22 cellular contexts compared by ENCODE assay signal in genomic region chr10:133202778-133203651, GRCh38. TPM values are rescaled to one million over a fixed set of nuclear protein-coding genes. Genes with fewer than 3 reads are reported as not detected.
DNase-seq lines count a peak whose midpoint lies in the region; ATAC-seq, FAIRE-seq and TF ChIP-seq lines count a peak whose summit lies in the region.
"Had no signal": no experiment of that assay in that cellular context is flagged by ENCODE, and none has a peak within 500 bp of the region (broad histone marks: within the 10 kb centered on the region; RNA-seq: fewer than 3 reads in every experiment).

No MANE protein-coding gene starts in this region.

- H3K36me3 Mint-ChIP-seq in WTC11 (no peaks in the 10 kb centered on the region), nephron progenitor cell (ENCODE audit: low read depth) (no peaks in the 10 kb centered on the region), Calu3 (ENCODE audit: insufficient read depth, unreplicated experiment) (peaks cover 5% of the 10 kb centered on the region)
- H3K36me3 Mint-ChIP-seq: CD4-positive, CD25-positive, alpha-beta regulatory T cell; CD8-positive, alpha-beta memory T cell had no signal

- H3K4me1 ChIP-seq in HepG2 (ENCODE audit: insufficient read depth, low read length) (no peaks in the 10 kb centered on the region), right lobe of liver (no peaks in the 10 kb centered on the region)
- H3K4me1 ChIP-seq: BE2C had no signal

- H3K4me3 Mint-ChIP-seq in WTC11 (no peak overlapping the region), nephron progenitor cell (no peak overlapping the region), Calu3 (ENCODE audit: low read depth, unreplicated experiment) (no peak overlapping the region)
- H3K4me3 Mint-ChIP-seq: CD4-positive, CD25-positive, alpha-beta regulatory T cell; CD8-positive, alpha-beta memory T cell had no signal

- no peak overlapping the region for H2AFZ ChIP-seq in HepG2 (ENCODE audit: low read length)

- intact Hi-C loops in HepG2 (cut with micrococcal nuclease; ENCODE audit: unreplicated experiment) = no loop called here
- intact Hi-C loops in right lobe of liver (cut with DNase I) = no loop called here
- intact Hi-C loops in Calu3 (cut with micrococcal nuclease; ENCODE audit: unreplicated experiment) = no loop called here

- TF ChIP-seq EP300 in HepG2 (IDR thresholded peaks at IDR 0.05; ENCODE audit: low read depth in 2 of 2, low read length in 2 of 2) (no peak), HepG2 (CRISPR knock-in tag; IDR thresholded peaks at IDR 0.05; ENCODE audit: borderline replicate concordance) (no peak)

- no peak for ATAC-seq in HepG2
- no peak for ATAC-seq in right lobe of liver
- ATAC-seq in WTC11 = no peak
- ATAC-seq in HG03095 (IDR thresholded peaks at IDR 0.05; ENCODE audit: unreplicated experiment) = no peak
- ATAC-seq: HCT116 had no signal

- WGBS in HepG2 (ENCODE audit: low lambda C conversion rate) = 15% methylated on average over 4 of the region's 62 CpGs
- WGBS in right lobe of liver (ENCODE audit: insufficient coverage, low coverage, low lambda C conversion rate, missing lambda C conversion rate) = 47% methylated on average over 6 of the region's 62 CpGs

- H4K20me1 ChIP-seq in HepG2 (ENCODE audit: insufficient read depth, low read length) = no peaks in the 10 kb centered on the region

- TF ChIP-seq POLR2A in HepG2 (IDR thresholded peaks at IDR 0.05; ENCODE audit: insufficient read depth in 1 of 2, low read depth in 2 of 2, low read length in 2 of 2) (no peak), right lobe of liver (IDR thresholded peaks at IDR 0.05) (no peak)

- H3K27ac Mint-ChIP-seq in WTC11 (no peak overlapping the region), nephron progenitor cell (peak overlapping the region; percentile 75), Calu3 (ENCODE audit: unreplicated experiment) (no peak overlapping the region)
- H3K27ac Mint-ChIP-seq: CD4-positive, CD25-positive, alpha-beta regulatory T cell; CD8-positive, alpha-beta memory T cell had no signal

- no peaks in the 10 kb centered on the region for H3K79me2 ChIP-seq in HepG2 (ENCODE audit: insufficient read depth, low read length)

- H3K27ac ChIP-seq in HepG2 (ENCODE audit: extremely low read length, insufficient read depth, low read length) (no peak overlapping the region), right lobe of liver (no peak overlapping the region)

- DNase-seq in HepG2 (ENCODE audit: low spot score) (no peak), right lobe of liver (no peak), WTC11 (ENCODE audit: low spot score) (no peak), nephron progenitor cell (no peak), Calu3 (no peak)
- DNase-seq: BE2C; C1 segment of cervical spinal cord; CD4-positive, CD25-positive, alpha-beta regulatory T cell; CD8-positive, alpha-beta memory T cell; COR-L47; DMS79; GF-D8; GOT3; H7; IMR-90; KBM-7 had no signal

- H3K4me1 Mint-ChIP-seq in WTC11 (no peaks in the 10 kb centered on the region), nephron progenitor cell (peaks cover 26% of the 10 kb centered on the region), Calu3 (ENCODE audit: low read depth, unreplicated experiment) (no peaks in the 10 kb centered on the region)
- H3K4me1 Mint-ChIP-seq: CD4-positive, CD25-positive, alpha-beta regulatory T cell; CD8-positive, alpha-beta memory T cell had no signal

- no peaks in the 10 kb centered on the region for H3K9me3 ChIP-seq in HepG2 (ENCODE audit: low read length)
- no peaks in the 10 kb centered on the region for H3K9me3 ChIP-seq in right lobe of liver
- H3K9me3 ChIP-seq: BE2C had no signal

- BruUV-seq in HepG2 (replicated peaks; lab: Mats Ljungman, UMichigan) = no TSS peak
- BruUV-seq in Calu3 (replicated peaks; lab: Mats Ljungman, UMichigan) = no TSS peak

- in situ Hi-C loops in HepG2 (cut with HindIII; ENCODE audit: extremely low pct_ligation_motif_present, low pct_unique_long_range_greater_than_20kb) = no loop called here

- H3K4me2 ChIP-seq in HepG2 (ENCODE audit: low read depth, low read length) = no peak overlapping the region

- H3K9me3 Mint-ChIP-seq in WTC11 (no peaks in the 10 kb centered on the region), nephron progenitor cell (no peaks in the 10 kb centered on the region), Calu3 (ENCODE audit: low read depth, unreplicated experiment) (no peaks in the 10 kb centered on the region)
- H3K9me3 Mint-ChIP-seq: CD4-positive, CD25-positive, alpha-beta regulatory T cell; CD8-positive, alpha-beta memory T cell had no signal

- H3K4me3 ChIP-seq in HepG2 (replicated peaks in 1 of 3; ENCODE audit: insufficient read depth in 1 of 3, low read depth in 2 of 3, low read length in 3 of 3) (no peak overlapping the region), right lobe of liver (no peak overlapping the region)

- POLR2A ChIA-PET in HepG2 (lab: Yijun Ruan, JAX) = no interaction called here
- POLR2A ChIA-PET in WTC11 (lab: Charles Lee) = no interaction called here

- H3K36me3 ChIP-seq in HepG2 (replicated peaks in 1 of 2; ENCODE audit: control insufficient read depth in 1 of 2, insufficient read depth in 2 of 2, low read length in 2 of 2) (no peaks in the 10 kb centered on the region), right lobe of liver (no peaks in the 10 kb centered on the region)
- H3K36me3 ChIP-seq: BE2C had no signal

- FAIRE-seq in HepG2 (lab: Jason Lieb, UNC) = no peak
- FAIRE-seq: D721Med had no signal

- H3K9ac ChIP-seq in HepG2 (ENCODE audit: insufficient read depth, low read depth, low read length) = no peak overlapping the region

- TF ChIP-seq CTCF in HepG2 (CRISPR knock-in tag; IDR thresholded peaks at IDR 0.05) = no peak
- TF ChIP-seq CTCF in right lobe of liver (IDR thresholded peaks at IDR 0.05) = no peak
- no peak for TF ChIP-seq CTCF in WTC11 (IDR thresholded peaks at IDR 0.05)
- no peak for TF ChIP-seq CTCF in nephron progenitor cell (IDR thresholded peaks at IDR 0.05)
- no peak for TF ChIP-seq CTCF in Calu3 (IDR thresholded peaks at IDR 0.05; ENCODE audit: unreplicated experiment)

- H3K27me3 ChIP-seq in HepG2 (ENCODE audit: control insufficient read depth in 1 of 2, insufficient read depth in 2 of 2, low read length in 2 of 2) = peaks cover 32 to 84% of the 10 kb centered on the region in 2 experiments; a peak in 4 of 5 replicates
- no peaks in the 10 kb centered on the region for H3K27me3 ChIP-seq in right lobe of liver

- no peaks in the 10 kb centered on the region for H3K27me3 Mint-ChIP-seq in WTC11 (ENCODE audit: low read depth)
- peaks cover 2% of the 10 kb centered on the region for H3K27me3 Mint-ChIP-seq in nephron progenitor cell (ENCODE audit: low read depth, poor library complexity)
- no peaks in the 10 kb centered on the region for H3K27me3 Mint-ChIP-seq in Calu3 (ENCODE audit: unreplicated experiment)
- H3K27me3 Mint-ChIP-seq: CD4-positive, CD25-positive, alpha-beta regulatory T cell; CD8-positive, alpha-beta memory T cell had no signal

- CTCF ChIA-PET in HepG2 (lab: Yijun Ruan, JAX; ENCODE audit: low intra/inter-chr PET ratio, low total read pairs) = no interaction called here
- CTCF ChIA-PET in WTC11 (lab: Charles Lee) = interaction anchor here (1.0 to 1.2 kb wide), 2 partner anchors 24 to 60 kb away, joined by 3 to 4 read pairs; no protein-coding TSS in a partner anchor
- CTCF ChIA-PET in Calu3 (lab: Charles Lee) = no interaction called here

- TF ChIP-seq RAD21 in HepG2 (CRISPR knock-in tag; IDR thresholded peaks at IDR 0.05) = no peak

RNA-seq across cellular contexts. Expression of gene UTF1, which starts 27.0 kb away (rescaled TPM):
- total RNA-seq in HepG2 (2016; rRNA removed; fragmentation: Illumina TruSeq; extraction: Trizol) (not detected in 2 replicates), right lobe of liver (not detected), WTC11 (2021) (140 to 196 TPM (median 143 TPM) in 3 replicates), Calu3 (2022) (not detected in 2 replicates)
- not detected in 2 replicates for total RNA-seq in HepG2 (2016; cell fraction: cytosol; rRNA removed; fragmentation: Illumina TruSeq; extraction: Trizol; ENCODE audit: low read depth)
- not detected in 2 replicates for total RNA-seq in HepG2 (2016; cell fraction: insoluble cytoplasmic fraction; rRNA removed; fragmentation: Illumina TruSeq; extraction: Trizol)
- not detected in 2 replicates for total RNA-seq in HepG2 (2016; cell fraction: membrane; rRNA removed; fragmentation: Illumina TruSeq; extraction: Trizol)
- total RNA-seq in HepG2 (2016; cell fraction: nucleus; rRNA removed; fragmentation: Illumina TruSeq; extraction: Trizol) = not detected in 2 replicates
- polyA plus RNA-seq in HepG2 (2011; rRNA removed) = not detected in 2 replicates
- not detected in 2 replicates for polyA plus RNA-seq in HepG2 (2011; cell fraction: cytosol; rRNA removed)
- polyA plus RNA-seq in HepG2 (2011; cell fraction: nucleus; rRNA removed) = not detected in 2 replicates
- polyA plus RNA-seq in HepG2 (2012) = not detected in 2 replicates
- not detected in 2 replicates for polyA plus RNA-seq in HepG2 (2016; cell fraction: cytosol; fragmentation: Illumina TruSeq; extraction: Trizol; ENCODE audit: low read depth)
- not detected in 2 replicates for polyA plus RNA-seq in HepG2 (2016; cell fraction: insoluble cytoplasmic fraction; fragmentation: Illumina TruSeq; extraction: Trizol; ENCODE audit: low read depth)
- not detected in 2 replicates for polyA plus RNA-seq in HepG2 (2016; cell fraction: membrane; fragmentation: Illumina TruSeq; extraction: Trizol; ENCODE audit: low read depth)
- polyA plus RNA-seq in HepG2 (2016; cell fraction: nucleus; fragmentation: Illumina TruSeq; extraction: Trizol; ENCODE audit: insufficient read depth, low read depth) = not detected in 2 replicates
- polyA minus RNA-seq in HepG2 (2011; rRNA and poly(A)+ RNA removed; ENCODE audit: low replicate concordance) = not detected in 2 replicates
- polyA minus RNA-seq in HepG2 (2011; cell fraction: cytosol; rRNA and poly(A)+ RNA removed) = not detected in 2 replicates
- polyA minus RNA-seq in HepG2 (2011; cell fraction: nucleus; rRNA and poly(A)+ RNA removed) = not detected in 2 replicates
- total RNA-seq: A172; CD4-positive, CD25-positive, alpha-beta regulatory T cell; CD8-positive, alpha-beta memory T cell; Daoy; HT-29; IMR-90 had no signal
- polyA plus RNA-seq: CD4-positive, CD25-positive, alpha-beta regulatory T cell; CD8-positive, alpha-beta memory T cell; IMR-90 had no signal

RNA-seq across cellular contexts. Expression of gene VENTX, which starts 34.6 kb away (rescaled TPM):
- total RNA-seq in HepG2 (2016; rRNA removed; fragmentation: Illumina TruSeq; extraction: Trizol) (not detected in 2 replicates), right lobe of liver (under 1 TPM; 0.09 to 0.38 (median 0.19) TPM), WTC11 (2021) (21.5 to 28.0 TPM (median 22.5 TPM) in 3 replicates), Calu3 (2022) (not detected in 2 replicates)
- not detected in 2 replicates for total RNA-seq in HepG2 (2016; cell fraction: cytosol; rRNA removed; fragmentation: Illumina TruSeq; extraction: Trizol; ENCODE audit: low read depth)
- total RNA-seq in HepG2 (2016; cell fraction: insoluble cytoplasmic fraction; rRNA removed; fragmentation: Illumina TruSeq; extraction: Trizol) = not detected in 2 replicates
- total RNA-seq in HepG2 (2016; cell fraction: membrane; rRNA removed; fragmentation: Illumina TruSeq; extraction: Trizol) = not detected in 2 replicates
- total RNA-seq in HepG2 (2016; cell fraction: nucleus; rRNA removed; fragmentation: Illumina TruSeq; extraction: Trizol) = not detected in 2 replicates
- not detected in 2 replicates for polyA plus RNA-seq in HepG2 (2011; rRNA removed)
- not detected in 2 replicates for polyA plus RNA-seq in HepG2 (2011; cell fraction: cytosol; rRNA removed)
- polyA plus RNA-seq in HepG2 (2011; cell fraction: nucleus; rRNA removed) = not detected in 2 replicates
- polyA plus RNA-seq in HepG2 (2012) = not detected in 2 replicates
- not detected in 2 replicates for polyA plus RNA-seq in HepG2 (2016; cell fraction: cytosol; fragmentation: Illumina TruSeq; extraction: Trizol; ENCODE audit: low read depth)
- not detected in 2 replicates for polyA plus RNA-seq in HepG2 (2016; cell fraction: insoluble cytoplasmic fraction; fragmentation: Illumina TruSeq; extraction: Trizol; ENCODE audit: low read depth)
- polyA plus RNA-seq in HepG2 (2016; cell fraction: membrane; fragmentation: Illumina TruSeq; extraction: Trizol; ENCODE audit: low read depth) = not detected in 2 replicates
- not detected in 2 replicates for polyA plus RNA-seq in HepG2 (2016; cell fraction: nucleus; fragmentation: Illumina TruSeq; extraction: Trizol; ENCODE audit: insufficient read depth, low read depth)
- polyA minus RNA-seq in HepG2 (2011; rRNA and poly(A)+ RNA removed; ENCODE audit: low replicate concordance) = not detected in 2 replicates
- polyA minus RNA-seq in HepG2 (2011; cell fraction: cytosol; rRNA and poly(A)+ RNA removed) = not detected in 2 replicates
- polyA minus RNA-seq in HepG2 (2011; cell fraction: nucleus; rRNA and poly(A)+ RNA removed) = not detected in 2 replicates
- total RNA-seq: A172; CD4-positive, CD25-positive, alpha-beta regulatory T cell; CD8-positive, alpha-beta memory T cell; Daoy; HT-29; IMR-90 had no signal
- polyA plus RNA-seq: CD4-positive, CD25-positive, alpha-beta regulatory T cell; CD8-positive, alpha-beta memory T cell; IMR-90 had no signal

RNA-seq across cellular contexts. Expression of gene KNDC1, which starts 43.0 kb away (rescaled TPM):
- total RNA-seq in HepG2 (2016; rRNA removed; fragmentation: Illumina TruSeq; extraction: Trizol) = 0.44 TPM in 1 of 2 replicates, not detected in the other
- total RNA-seq in HepG2 (2016; cell fraction: cytosol; rRNA removed; fragmentation: Illumina TruSeq; extraction: Trizol; ENCODE audit: low read depth) = not detected in 2 replicates
- not detected in 2 replicates for total RNA-seq in HepG2 (2016; cell fraction: insoluble cytoplasmic fraction; rRNA removed; fragmentation: Illumina TruSeq; extraction: Trizol)
- 0.38 TPM in 1 of 2 replicates, not detected in the other for total RNA-seq in HepG2 (2016; cell fraction: membrane; rRNA removed; fragmentation: Illumina TruSeq; extraction: Trizol)
- not detected in 2 replicates for total RNA-seq in HepG2 (2016; cell fraction: nucleus; rRNA removed; fragmentation: Illumina TruSeq; extraction: Trizol)
- polyA plus RNA-seq in HepG2 (2011; rRNA removed) = 0.56 and 0.69 TPM in 2 replicates
- 0.09 and 0.66 TPM in 2 replicates for polyA plus RNA-seq in HepG2 (2011; cell fraction: cytosol; rRNA removed)
- 1.3 and 3.3 TPM in 2 replicates for polyA plus RNA-seq in HepG2 (2011; cell fraction: nucleus; rRNA removed)
- 0.17 TPM in 1 of 2 replicates, not detected in the other for polyA plus RNA-seq in HepG2 (2012)
- 0.03 and 0.17 TPM in 2 replicates for polyA plus RNA-seq in HepG2 (2016; cell fraction: cytosol; fragmentation: Illumina TruSeq; extraction: Trizol; ENCODE audit: low read depth)
- polyA plus RNA-seq in HepG2 (2016; cell fraction: insoluble cytoplasmic fraction; fragmentation: Illumina TruSeq; extraction: Trizol; ENCODE audit: low read depth) = not detected in 2 replicates
- polyA plus RNA-seq in HepG2 (2016; cell fraction: membrane; fragmentation: Illumina TruSeq; extraction: Trizol; ENCODE audit: low read depth) = 0.03 TPM in 1 of 2 replicates, not detected in the other
- not detected in 2 replicates for polyA plus RNA-seq in HepG2 (2016; cell fraction: nucleus; fragmentation: Illumina TruSeq; extraction: Trizol; ENCODE audit: insufficient read depth, low read depth)
- 0.09 and 4.0 TPM in 2 replicates for polyA minus RNA-seq in HepG2 (2011; rRNA and poly(A)+ RNA removed; ENCODE audit: low replicate concordance)
- polyA minus RNA-seq in HepG2 (2011; cell fraction: cytosol; rRNA and poly(A)+ RNA removed) = 0.53 and 1.8 TPM in 2 replicates
- 0.12 and 2.4 TPM in 2 replicates for polyA minus RNA-seq in HepG2 (2011; cell fraction: nucleus; rRNA and poly(A)+ RNA removed)
- 10 to 100 TPM in 2 of 6 experiments, 1 to 10 TPM in 3, under 1 TPM in 1; 0.54 to 11.6 (median 8.2) TPM for total RNA-seq in right lobe of liver
- 25.7 to 26.8 TPM (median 26.6 TPM) in 3 replicates for total RNA-seq in WTC11 (2021)
- total RNA-seq in Calu3 (2022) = 1.2 and 1.7 TPM in 2 replicates
- total RNA-seq: CD8-positive, alpha-beta memory T cell; Daoy had no signal
- polyA plus RNA-seq: CD4-positive, CD25-positive, alpha-beta regulatory T cell had no signal

Comparison
In these comparisons a context has a peak if more than half of its experiments do, and no peak if none do; other contexts are left out.
1. RNA of gene UTF1, which starts 27.0 kb away (total RNA-seq): 140 to 196 TPM in WTC11; not detected in HepG2, not detected in right lobe of liver and not detected in Calu3; every median in the first group is over 100 times any median in the second.
2. RNA of gene VENTX, which starts 34.6 kb away (total RNA-seq): 21.5 to 28.0 TPM in WTC11; 0.09 to 0.38 TPM in right lobe of liver, not detected in HepG2 and not detected in Calu3; every median in the first group is over 10 times any median in the second.
3. Of the 50 proteins assayed by ChIP-seq in both HepG2 and WTC11: peak only in HepG2: none; only in WTC11: none; in both: ZNF263; in neither: 49.